Comparison of ENCODE assay signal across 21 cellular contexts in genomic region chr16:56941856-56942331, GRCh38. TPM values are rescaled to one million over a fixed set of nuclear protein-coding genes. Genes with fewer than 3 reads are reported as not detected.
DNase-seq lines count a peak whose midpoint lies in the region; ATAC-seq and TF ChIP-seq lines count a peak whose summit lies in the region.
"Had no signal": no experiment of that assay in that cellular context is flagged by ENCODE, and none has a peak within 500 bp of the region (broad histone marks: within the 10 kb centered on the region; RNA-seq: fewer than 3 reads in every experiment).

No MANE protein-coding gene starts in this region.

- peaks cover 65% of the 10 kb centered on the region for H3K4me1 Mint-ChIP-seq in activated CD4-positive, alpha-beta T cell treated with anti-CD3 and anti-CD28 coated beads, Interleukin-2, amount 10 ng/mL, durations not matched to agents 24 days and 14 days
- H3K4me1 Mint-ChIP-seq in CD4-positive, CD25-positive, alpha-beta regulatory T cell = peaks cover 30 to 63% (median 46%) of the 10 kb centered on the region in 4 donors
- H3K4me1 Mint-ChIP-seq in chondrocyte (ENCODE audit: low read depth) = peaks cover 80% of the 10 kb centered on the region

- ATAC-seq in CD4-positive, CD25-positive, alpha-beta regulatory T cell (ENCODE audit: low read depth in 2 of 2) = no peak
- ATAC-seq in left ventricle myocardium superior = no peak
- no peak for ATAC-seq in HG03045 (IDR thresholded peaks at IDR 0.05; ENCODE audit: unreplicated experiment)
- ATAC-seq: activated CD8-positive, alpha-beta memory T cell treated with anti-CD3 and anti-CD28 coated beads, Interleukin-2, amount 10 ng/mL, durations not matched to agents 7 days and 5 days had no signal

- peak overlapping the region; percentile 34 for H3K27ac ChIP-seq in CD4-positive, CD25-positive, alpha-beta regulatory T cell (ENCODE audit: insufficient read depth, low read length, poor library complexity, severe bottlenecking)
- peak overlapping the region; percentile 100; the same call in 1 of the 2 replicates for H3K27ac ChIP-seq in MM.1S (ENCODE audit: low read length)
- H3K27ac ChIP-seq: cardiac muscle cell had no signal

- no peak for DNase-seq in activated CD4-positive, alpha-beta T cell treated with anti-CD3 and anti-CD28 coated beads, Interleukin-2, amount 10 ng/mL, durations not matched to agents 24 days and 14 days
- no peak for DNase-seq in activated CD4-positive, alpha-beta T cell treated with anti-CD3 and anti-CD28 coated beads, Interleukin-2, amount 50 U/mL, for 48 hours
- no peak for DNase-seq in CD4-positive, CD25-positive, alpha-beta regulatory T cell
- no peak for DNase-seq in MM.1S
- no peak for DNase-seq in chondrocyte (ENCODE audit: low spot score)
- no peak for DNase-seq in 8988T
- no peak for DNase-seq in left ventricle myocardium superior
- DNase-seq: activated CD8-positive, alpha-beta memory T cell treated with anti-CD3 and anti-CD28 coated beads, Interleukin-2, amount 10 ng/mL, durations not matched to agents 7 days and 5 days; activated effector memory CD4-positive, alpha-beta T cell treated with Interleukin-2 at 50 U/mL for 16 hours; H7; NCI-H1694; NCI-H2171 treated with DMSO at 0.1 percent for 48 hours; NCI-H524 treated with DMSO at 0.1 percent for 48 hours; occipital lobe; stimulated activated CD4-positive, alpha-beta T cell treated with anti-CD3 and anti-CD28 coated beads, Interleukin-4, amount 100 ng/mL, for 4 hours; upper lobe of left lung had no signal

- H3K9ac ChIP-seq in MM.1S (ENCODE audit: low read length) = peak overlapping the region; percentile 2; the same call in 1 of the 2 replicates

- no peaks in the 10 kb centered on the region for H3K9me3 ChIP-seq in CD4-positive, CD25-positive, alpha-beta regulatory T cell (ENCODE audit: control insufficient read depth in 2 of 2, low read length in 2 of 2)
- no peaks in the 10 kb centered on the region for H3K9me3 ChIP-seq in MM.1S (replicated peaks; ENCODE audit: insufficient read depth, low read length)
- H3K9me3 ChIP-seq: upper lobe of left lung had no signal

- peaks cover 87% of the 10 kb centered on the region for H3K36me3 ChIP-seq in CD4-positive, CD25-positive, alpha-beta regulatory T cell (ENCODE audit: control insufficient read depth, insufficient read depth, low read length)
- H3K36me3 ChIP-seq in MM.1S (replicated peaks; ENCODE audit: insufficient read depth, low read length) = peaks cover 54% of the 10 kb centered on the region

- H3K4me3 ChIP-seq in CD4-positive, CD25-positive, alpha-beta regulatory T cell (ENCODE audit: low read depth, low read length) = no peak overlapping the region
- H3K4me3 ChIP-seq in MM.1S (ENCODE audit: low read length) = no peak overlapping the region
- H3K4me3 ChIP-seq: cardiac muscle cell, upper lobe of left lung had no signal

- H3K27me3 Mint-ChIP-seq in activated CD4-positive, alpha-beta T cell treated with anti-CD3 and anti-CD28 coated beads, Interleukin-2, amount 10 ng/mL, durations not matched to agents 24 days and 14 days = no peaks in the 10 kb centered on the region
- no peaks in the 10 kb centered on the region for H3K27me3 Mint-ChIP-seq in CD4-positive, CD25-positive, alpha-beta regulatory T cell
- H3K27me3 Mint-ChIP-seq in chondrocyte (ENCODE audit: low read depth) = no peaks in the 10 kb centered on the region
- H3K27me3 Mint-ChIP-seq: activated CD8-positive, alpha-beta memory T cell treated with anti-CD3 and anti-CD28 coated beads, Interleukin-2, amount 10 ng/mL, durations not matched to agents 7 days and 5 days; dendritic cell treated with granulocyte-macrophage colony-stimulating factor and Interleukin-4, amounts not matched to agents 40 ng/mL and 50 ng/mL, for 4 days had no signal

- peaks cover 66% of the 10 kb centered on the region for H4K20me1 ChIP-seq in MM.1S (ENCODE audit: insufficient read depth, low read length)

- H2AFZ ChIP-seq in MM.1S (ENCODE audit: low read length) = no peak overlapping the region

- H3K36me3 Mint-ChIP-seq in activated CD4-positive, alpha-beta T cell treated with anti-CD3 and anti-CD28 coated beads, Interleukin-2, amount 10 ng/mL, durations not matched to agents 24 days and 14 days (ENCODE audit: low read depth) = peaks cover 80% of the 10 kb centered on the region
- peaks cover 62% of the 10 kb centered on the region for H3K36me3 Mint-ChIP-seq in CD4-positive, CD25-positive, alpha-beta regulatory T cell
- peaks cover 59% of the 10 kb centered on the region for H3K36me3 Mint-ChIP-seq in chondrocyte (ENCODE audit: low read depth)

- no peaks in the 10 kb centered on the region for H3K27me3 ChIP-seq in CD4-positive, CD25-positive, alpha-beta regulatory T cell (ENCODE audit: control insufficient read depth, insufficient read depth, low read length)
- no peaks in the 10 kb centered on the region for H3K27me3 ChIP-seq in MM.1S (replicated peaks; ENCODE audit: insufficient read depth, low read length)
- H3K27me3 ChIP-seq: cardiac muscle cell, upper lobe of left lung had no signal

- H3K27ac Mint-ChIP-seq in activated CD4-positive, alpha-beta T cell treated with anti-CD3 and anti-CD28 coated beads, Interleukin-2, amount 10 ng/mL, durations not matched to agents 24 days and 14 days = peak overlapping the region; percentile 37
- peak overlapping the region in 1 of 3 donors; percentile 5 for H3K27ac Mint-ChIP-seq in CD4-positive, CD25-positive, alpha-beta regulatory T cell
- H3K27ac Mint-ChIP-seq in chondrocyte (ENCODE audit: unreplicated experiment) = peak overlapping the region; percentile 45
- H3K27ac Mint-ChIP-seq: dendritic cell treated with granulocyte-macrophage colony-stimulating factor and Interleukin-4, amounts not matched to agents 40 ng/mL and 50 ng/mL, for 4 days had no signal

- H3K79me2 ChIP-seq in MM.1S (ENCODE audit: low read length) = peaks cover 62% of the 10 kb centered on the region

- peaks cover 97% of the 10 kb centered on the region for H3F3A ChIP-seq in MM.1S (ENCODE audit: insufficient read depth, low read length)

- no peak overlapping the region for H3K4me3 Mint-ChIP-seq in activated CD4-positive, alpha-beta T cell treated with anti-CD3 and anti-CD28 coated beads, Interleukin-2, amount 10 ng/mL, durations not matched to agents 24 days and 14 days
- H3K4me3 Mint-ChIP-seq in CD4-positive, CD25-positive, alpha-beta regulatory T cell = no peak overlapping the region
- H3K4me3 Mint-ChIP-seq in chondrocyte (ENCODE audit: unreplicated experiment) = no peak overlapping the region
- H3K4me3 Mint-ChIP-seq: activated CD8-positive, alpha-beta memory T cell treated with anti-CD3 and anti-CD28 coated beads, Interleukin-2, amount 10 ng/mL, durations not matched to agents 7 days and 5 days; dendritic cell treated with granulocyte-macrophage colony-stimulating factor and Interleukin-4, amounts not matched to agents 40 ng/mL and 50 ng/mL, for 4 days had no signal

- no peaks in the 10 kb centered on the region for H3K9me3 Mint-ChIP-seq in activated CD4-positive, alpha-beta T cell treated with anti-CD3 and anti-CD28 coated beads, Interleukin-2, amount 10 ng/mL, durations not matched to agents 24 days and 14 days
- H3K9me3 Mint-ChIP-seq in CD4-positive, CD25-positive, alpha-beta regulatory T cell = no peaks in the 10 kb centered on the region
- H3K9me3 Mint-ChIP-seq in chondrocyte (ENCODE audit: low read depth) = no peaks in the 10 kb centered on the region
- H3K9me3 Mint-ChIP-seq: dendritic cell treated with granulocyte-macrophage colony-stimulating factor and Interleukin-4, amounts not matched to agents 40 ng/mL and 50 ng/mL, for 4 days had no signal

- intact Hi-C loops in activated CD4-positive, alpha-beta T cell treated with anti-CD3 and anti-CD28 coated beads, Interleukin-2, amount 10 ng/mL, durations not matched to agents 24 days and 14 days (cut with micrococcal nuclease) = no loop called here
- intact Hi-C loops in left ventricle myocardium superior (cut with micrococcal nuclease) = no loop called here

- no peaks in the 10 kb centered on the region for H3K9me2 ChIP-seq in MM.1S (replicated peaks; ENCODE audit: insufficient read depth, low read length)

- H3K4me2 ChIP-seq in MM.1S (ENCODE audit: low read depth, low read length) = peak overlapping the region; percentile 9; the same call in 1 of the 2 replicates

- peaks cover 44% of the 10 kb centered on the region for H3K4me1 ChIP-seq in CD4-positive, CD25-positive, alpha-beta regulatory T cell (ENCODE audit: control insufficient read depth, insufficient read depth, low read length, poor library complexity, severe bottlenecking)
- peaks cover 62% of the 10 kb centered on the region for H3K4me1 ChIP-seq in MM.1S (ENCODE audit: low read length)

- TF ChIP-seq CTCF in MM.1S (IDR thresholded peaks at IDR 0.05; ENCODE audit: low read length) = no peak
- TF ChIP-seq CTCF in chondrocyte (IDR thresholded peaks at IDR 0.05) = no peak

RNA-seq across cellular contexts. Expression of gene HERPUD1, which starts 10.0 kb away (rescaled TPM):
- 155 and 164 TPM in 2 replicates for total RNA-seq in activated CD4-positive, alpha-beta T cell treated with anti-CD3 and anti-CD28 coated beads, Interleukin-2, amount 10 ng/mL, durations not matched to agents 24 days and 14 days
- 454 TPM for total RNA-seq in CD4-positive, CD25-positive, alpha-beta regulatory T cell
- 100 to 1,000 TPM; 133 to 174 (median 144) TPM for polyA plus RNA-seq in CD4-positive, CD25-positive, alpha-beta regulatory T cell
- total RNA-seq in chondrocyte (146 to 236 TPM (median 223 TPM) in 3 replicates), left ventricle myocardium superior (129 TPM)

RNA-seq across cellular contexts. Expression of gene CETP, which starts 19.9 kb away (rescaled TPM):
- not detected in 2 replicates for total RNA-seq in activated CD4-positive, alpha-beta T cell treated with anti-CD3 and anti-CD28 coated beads, Interleukin-2, amount 10 ng/mL, durations not matched to agents 24 days and 14 days
- total RNA-seq in CD4-positive, CD25-positive, alpha-beta regulatory T cell = not detected
- polyA plus RNA-seq in CD4-positive, CD25-positive, alpha-beta regulatory T cell = under 1 TPM in 1 of 4 donors, not detected in 3; 0.27 TPM
- total RNA-seq in chondrocyte (not detected in 3 replicates), left ventricle myocardium superior (0.37 TPM)
- total RNA-seq: activated CD8-positive, alpha-beta memory T cell treated with anti-CD3 and anti-CD28 coated beads, Interleukin-2, amount 10 ng/mL, durations not matched to agents 7 days and 5 days; H7; kidney epithelial cell; myocyte had no signal

RNA-seq across cellular contexts. Expression of gene NLRC5, which starts 47.5 kb away (rescaled TPM):
- total RNA-seq in activated CD4-positive, alpha-beta T cell treated with anti-CD3 and anti-CD28 coated beads, Interleukin-2, amount 10 ng/mL, durations not matched to agents 24 days and 14 days = 208 and 214 TPM in 2 replicates
- 842 TPM for total RNA-seq in CD4-positive, CD25-positive, alpha-beta regulatory T cell
- polyA plus RNA-seq in CD4-positive, CD25-positive, alpha-beta regulatory T cell = 100 to 1,000 TPM in 1 of 4 donors, 10 to 100 TPM in 3; 75.3 to 112 (median 97.2) TPM
- 6.3 to 10.7 TPM (median 6.6 TPM) in 3 replicates for total RNA-seq in chondrocyte
- 9.8 TPM for total RNA-seq in left ventricle myocardium superior
- total RNA-seq: cardiac muscle cell had no signal
- polyA plus RNA-seq: cardiac muscle cell had no signal

Comparison
In these comparisons a context has a peak if more than half of its experiments do, and no peak if none do; other contexts are left out.
1. RNA of gene NLRC5, which starts 47.5 kb away (total RNA-seq): 842 TPM in CD4-positive, CD25-positive, alpha-beta regulatory T cell (single experiment) and 208 to 214 TPM in activated CD4-positive, alpha-beta T cell treated with anti-CD3 and anti-CD28 coated beads, Interleukin-2, amount 10 ng/mL, durations not matched to agents 24 days and 14 days; 9.8 TPM in left ventricle myocardium superior (single experiment) and 6.3 to 10.7 TPM in chondrocyte; every median in the first group is over 10 times any median in the second.